Comparison of ENCODE assay signal across 17 cellular contexts in the genomic region with DNA sequence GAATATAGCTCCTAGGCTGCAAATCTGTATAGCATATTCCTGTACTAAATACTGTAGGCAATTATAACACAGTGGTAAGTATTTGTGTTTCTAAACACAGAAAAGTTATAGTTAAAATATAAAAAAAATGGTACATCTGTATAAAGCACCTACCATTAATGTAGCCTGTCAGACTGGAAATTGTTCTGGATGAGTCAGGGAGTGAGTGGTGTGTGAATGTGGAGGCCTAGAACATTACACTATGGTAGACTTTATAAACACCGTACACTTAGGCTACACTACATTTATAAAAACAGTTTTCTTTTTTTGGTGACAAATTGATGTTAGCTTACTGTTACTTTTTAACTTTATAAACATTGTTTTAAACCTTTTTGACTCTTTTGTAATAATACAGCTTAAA.
"Had no signal": no experiment of that assay in that cellular context is flagged by ENCODE, and none has a peak within 500 bp of the region (broad histone marks: within the 10 kb centered on the region; RNA-seq: fewer than 3 reads in every experiment).

No MANE protein-coding gene starts in this region.

- H3K4me3 ChIP-seq: right atrium auricular region, transverse colon had no signal

- DNase-seq: activated CD4-positive, alpha-beta T cell treated with anti-CD3 and anti-CD28 coated beads, Interleukin-2, amount 50 U/mL, for 4 hours; activated CD4-positive, CD25-positive, alpha-beta regulatory T cell treated with anti-CD3 and anti-CD28 coated beads, Interleukin-2, amount 50 U/mL, for 72 hours; activated naive CD4-positive, alpha-beta T cell treated with Interleukin-2 at 50 U/mL for 16 hours; aorta; dermis blood vessel endothelial cell; glutamatergic neuron; hypothalamus; nucleus accumbens; small intestine; stimulated activated CD4-positive, alpha-beta T cell treated with anti-CD3 and anti-CD28 coated beads, Interleukin-4, amount 100 ng/mL, for 4 hours; stimulated activated CD8-positive, alpha-beta memory T cell treated with anti-CD3 and anti-CD28 coated beads, Interleukin-4, amount 100 ng/mL, for 48 hours; stimulated activated naive CD8-positive, alpha-beta T cell treated with anti-CD3 and anti-CD28 coated beads, Interleukin-15, Interleukin-2, amounts not matched to agents 100 U/mL and 50 U/mL, for 24 hours; T1000; transverse colon had no signal

- FAIRE-seq: small intestine had no signal

- ATAC-seq: activated T-helper 17 cell treated with anti-CD3 and anti-CD28 coated beads, Interleukin-2, amount 50 U/mL, for 72 hours; natural killer cell treated with Interleukin-12 subunit alpha and Interleukin-12 subunit beta and Interleukin-15 and Interleukin-18, amount 100 ng/mL, for 72 hours; stimulated activated naive CD8-positive, alpha-beta T cell treated with anti-CD3 and anti-CD28 coated beads, Interleukin-15, Interleukin-2, amounts not matched to agents 100 U/mL and 50 U/mL, for 24 hours had no signal
